ENCODE assay signal across 8 cellular contexts in the genomic region with DNA sequence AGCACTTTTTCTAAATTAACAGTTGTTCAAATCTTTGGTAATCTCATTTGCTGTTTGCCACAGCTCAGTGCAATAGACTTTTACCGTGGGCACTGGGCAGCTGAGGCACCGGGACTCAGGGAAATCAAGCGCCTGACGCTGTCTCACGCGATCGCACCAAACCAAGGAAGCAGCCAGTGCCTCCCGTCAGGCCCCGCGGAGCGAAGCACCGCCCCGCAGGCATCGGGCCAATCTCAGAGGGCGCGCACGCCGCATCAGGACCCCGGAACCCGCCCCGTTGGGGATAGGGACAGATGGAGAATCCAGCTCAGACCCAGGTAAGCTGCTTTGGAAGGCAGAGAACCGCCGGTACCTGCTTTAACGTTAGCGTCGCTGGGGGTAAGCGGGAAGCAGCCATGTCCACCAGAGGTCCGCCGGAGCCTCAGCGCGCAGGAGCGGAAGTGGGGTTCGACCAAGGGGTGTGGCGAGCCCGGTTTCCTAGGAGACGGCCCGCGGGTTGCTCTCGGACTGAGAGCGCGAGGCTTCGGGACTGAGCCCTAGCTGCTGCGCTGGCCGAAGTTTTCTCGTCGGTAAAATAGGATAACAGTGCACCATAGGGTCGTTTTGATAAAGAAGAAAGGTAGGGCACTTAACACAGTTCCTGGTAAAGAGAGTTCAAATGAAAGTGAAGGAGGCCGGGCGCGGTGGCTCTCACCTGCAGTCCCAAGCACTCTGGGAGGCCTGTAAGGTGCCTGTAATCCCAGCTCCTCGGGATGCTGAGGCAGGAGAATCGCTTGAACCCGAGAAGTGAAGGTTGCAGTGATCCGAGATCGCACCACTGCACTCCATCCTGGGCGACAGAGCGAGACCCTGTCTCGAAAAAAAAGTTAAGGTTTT. TPM values are rescaled to one million over a fixed set of nuclear protein-coding genes. Genes with fewer than 3 reads are reported as not detected.
DNase-seq lines count a peak whose midpoint lies in the region; ATAC-seq and TF ChIP-seq lines count a peak whose summit lies in the region.

A gene with protein sequence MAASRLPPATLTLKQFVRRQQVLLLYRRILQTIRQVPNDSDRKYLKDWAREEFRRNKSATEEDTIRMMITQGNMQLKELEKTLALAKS (minus strand): TSS at position 428 of the 876 bp plus-strand sequence. CDS start 31 bp downstream, at position 397.

- TF ChIP-seq RAD21 in Ishikawa (IDR thresholded peaks at IDR 0.05; ENCODE audit: low read depth) = no peak

- H3K27ac ChIP-seq in PC-3 (ENCODE audit: low read length) = peak within 1 kb of the TSS; percentile 76

- peak; percentile 91 for DNase-seq in DMS153 (lab: John Stamatoyannopoulos, UW)
- peak; percentile 87 for DNase-seq in PC-3
- peak; percentile 89 for DNase-seq in activated T-cell treated with anti-CD3 and anti-CD28 coated beads for 48 hours (ENCODE audit: low read depth)
- DNase-seq in epithelial cell of proximal tubule (ENCODE audit: low read depth) = peak; percentile 50
- DNase-seq in mucosa of gallbladder (ENCODE audit: low spot score) = peak; percentile 96
- peak; percentile 76 to 81 for DNase-seq in stimulated activated CD8-positive, alpha-beta memory T cell treated with anti-CD3 and anti-CD28 coated beads, Interleukin-4, amount 100 ng/mL, for 4 hours (ENCODE audit: low read depth in 2 of 2, low spot score in 1 of 2)

- peaks cover 9% of the 10 kb centered on the region; the same call in 1 of the 2 replicates for H3K4me1 ChIP-seq in PC-3 (ENCODE audit: insufficient read depth, low read length)

- ATAC-seq in GM21576 (IDR thresholded peaks at IDR 0.05; ENCODE audit: unreplicated experiment) (peak; percentile 98), PC-3 (peak; percentile 99)

- H3K9me3 ChIP-seq in PC-3 (ENCODE audit: low read length) = no peaks in the 10 kb centered on the region

- POLR2A ChIA-PET in PC-3 (lab: Charles Lee; ENCODE audit: unreplicated experiment) = interaction anchor here (0.7 kb wide), 1 partner anchor 1354 kb away, joined by 3 read pairs; no protein-coding TSS in a partner anchor

- no peak for TF ChIP-seq CTCF in PC-3 (conservative IDR thresholded peaks at IDR 0.05; ENCODE audit: low read depth, low read length)
- TF ChIP-seq CTCF in epithelial cell of proximal tubule (conservative IDR thresholded peaks at IDR 0.05; ENCODE audit: low read depth, low read length) = peak; percentile 12

- H3K9ac ChIP-seq in PC-3 (ENCODE audit: low read length) = peak within 1 kb of the TSS; percentile 89

- peaks cover 3% of the 10 kb centered on the region for H3K36me3 ChIP-seq in PC-3 (ENCODE audit: low read depth, low read length)

- CTCF ChIA-PET in PC-3 (lab: Charles Lee) = no interaction called here

- peaks cover 7% of the 10 kb centered on the region for H3K79me2 ChIP-seq in PC-3 (ENCODE audit: low read length)

- no peaks in the 10 kb centered on the region for H3K27me3 ChIP-seq in PC-3 (ENCODE audit: low read length)

- intact Hi-C loops in PC-3 (cut with micrococcal nuclease) = loop anchor here (1.0 kb wide), 1 partner anchor 181 kb away; a partner anchor contains a TSS

- no peak for TF ChIP-seq EP300 in Ishikawa (IDR thresholded peaks at IDR 0.05; ENCODE audit: borderline replicate concordance)

- H3K9me2 ChIP-seq in PC-3 (replicated peaks; ENCODE audit: low read length) = no peaks in the 10 kb centered on the region

- H3K4me3 ChIP-seq in PC-3 (ENCODE audit: low read length) = peak within 1 kb of the TSS; percentile 76
- peak within 1 kb of the TSS; percentile 73 for H3K4me3 ChIP-seq in epithelial cell of proximal tubule (ENCODE audit: low read depth, low read length)

- no peaks in the 10 kb centered on the region for H4K20me1 ChIP-seq in PC-3 (ENCODE audit: low read length)

- H3F3A ChIP-seq in PC-3 (ENCODE audit: low read length, unreplicated experiment) = no peaks in the 10 kb centered on the region

- peak within 1 kb of the TSS; percentile 87 for H2AFZ ChIP-seq in PC-3 (ENCODE audit: low read length)

- peak within 1 kb of the TSS; percentile 87 for H3K4me2 ChIP-seq in PC-3 (ENCODE audit: low read length)

- BruUV-seq in PC-3 (replicated peaks; lab: Mats Ljungman, UMichigan) = TSS peak; percentile 66

TF ChIP-seq in Ishikawa, 13 proteins besides CTCF, POLR2A, EP300 and RAD21:
- no peak for TF ChIP-seq CEBPB (IDR thresholded peaks at IDR 0.05)
- TF ChIP-seq NFIC (IDR thresholded peaks at IDR 0.05) = peak; percentile 86
- TF ChIP-seq, protein P1, sequence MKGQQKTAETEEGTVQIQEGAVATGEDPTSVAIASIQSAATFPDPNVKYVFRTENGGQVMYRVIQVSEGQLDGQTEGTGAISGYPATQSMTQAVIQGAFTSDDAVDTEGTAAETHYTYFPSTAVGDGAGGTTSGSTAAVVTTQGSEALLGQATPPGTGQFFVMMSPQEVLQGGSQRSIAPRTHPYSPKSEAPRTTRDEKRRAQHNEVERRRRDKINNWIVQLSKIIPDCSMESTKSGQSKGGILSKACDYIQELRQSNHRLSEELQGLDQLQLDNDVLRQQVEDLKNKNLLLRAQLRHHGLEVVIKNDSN (IDR thresholded peaks at IDR 0.05) = no peak
- TF ChIP-seq, protein P2, sequence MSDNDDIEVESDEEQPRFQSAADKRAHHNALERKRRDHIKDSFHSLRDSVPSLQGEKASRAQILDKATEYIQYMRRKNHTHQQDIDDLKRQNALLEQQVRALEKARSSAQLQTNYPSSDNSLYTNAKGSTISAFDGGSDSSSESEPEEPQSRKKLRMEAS (IDR thresholded peaks at IDR 0.05) = peak; percentile 82
- TF ChIP-seq EGR1 (IDR thresholded peaks at IDR 0.05) = 0 out of 2 replicates have a peak, but pooled peaks have one; percentile 15
- TF ChIP-seq, protein P3, sequence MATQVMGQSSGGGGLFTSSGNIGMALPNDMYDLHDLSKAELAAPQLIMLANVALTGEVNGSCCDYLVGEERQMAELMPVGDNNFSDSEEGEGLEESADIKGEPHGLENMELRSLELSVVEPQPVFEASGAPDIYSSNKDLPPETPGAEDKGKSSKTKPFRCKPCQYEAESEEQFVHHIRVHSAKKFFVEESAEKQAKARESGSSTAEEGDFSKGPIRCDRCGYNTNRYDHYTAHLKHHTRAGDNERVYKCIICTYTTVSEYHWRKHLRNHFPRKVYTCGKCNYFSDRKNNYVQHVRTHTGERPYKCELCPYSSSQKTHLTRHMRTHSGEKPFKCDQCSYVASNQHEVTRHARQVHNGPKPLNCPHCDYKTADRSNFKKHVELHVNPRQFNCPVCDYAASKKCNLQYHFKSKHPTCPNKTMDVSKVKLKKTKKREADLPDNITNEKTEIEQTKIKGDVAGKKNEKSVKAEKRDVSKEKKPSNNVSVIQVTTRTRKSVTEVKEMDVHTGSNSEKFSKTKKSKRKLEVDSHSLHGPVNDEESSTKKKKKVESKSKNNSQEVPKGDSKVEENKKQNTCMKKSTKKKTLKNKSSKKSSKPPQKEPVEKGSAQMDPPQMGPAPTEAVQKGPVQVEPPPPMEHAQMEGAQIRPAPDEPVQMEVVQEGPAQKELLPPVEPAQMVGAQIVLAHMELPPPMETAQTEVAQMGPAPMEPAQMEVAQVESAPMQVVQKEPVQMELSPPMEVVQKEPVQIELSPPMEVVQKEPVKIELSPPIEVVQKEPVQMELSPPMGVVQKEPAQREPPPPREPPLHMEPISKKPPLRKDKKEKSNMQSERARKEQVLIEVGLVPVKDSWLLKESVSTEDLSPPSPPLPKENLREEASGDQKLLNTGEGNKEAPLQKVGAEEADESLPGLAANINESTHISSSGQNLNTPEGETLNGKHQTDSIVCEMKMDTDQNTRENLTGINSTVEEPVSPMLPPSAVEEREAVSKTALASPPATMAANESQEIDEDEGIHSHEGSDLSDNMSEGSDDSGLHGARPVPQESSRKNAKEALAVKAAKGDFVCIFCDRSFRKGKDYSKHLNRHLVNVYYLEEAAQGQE (IDR thresholded peaks at IDR 0.05; ENCODE audit: low read depth) = no peak
- TF ChIP-seq YY1 (IDR thresholded peaks at IDR 0.05; ENCODE audit: low read depth) = peak; percentile 87
- peak; percentile 27; the same call in 1 of the 2 replicates for TF ChIP-seq FOXM1 (IDR thresholded peaks at IDR 0.05; ENCODE audit: borderline replicate concordance, low read depth)
- 0 out of 2 replicates have a peak, but pooled peaks have one; percentile 9 for TF ChIP-seq CREB1 (IDR thresholded peaks at IDR 0.05; ENCODE audit: low read depth)
- TF ChIP-seq TEAD4 (IDR thresholded peaks at IDR 0.05) = no peak
- TF ChIP-seq TCF12 (IDR thresholded peaks at IDR 0.05; ENCODE audit: low read depth) = peak; percentile 62; the same call in 1 of the 2 replicates
- TF ChIP-seq ZBTB7A (IDR thresholded peaks at IDR 0.05; ENCODE audit: low read depth) = no peak
- peak; percentile 79 for TF ChIP-seq TAF1 (IDR thresholded peaks at IDR 0.05; ENCODE audit: low read depth)

RNA-seq across cellular contexts. Expression of the gene that starts here (rescaled TPM):
- total RNA-seq in PC-3 (2014; rRNA removed) = 10.5 and 11.2 TPM in 2 replicates
- 11.3 and 23.5 TPM in 2 replicates for total RNA-seq in epithelial cell of proximal tubule
- 39.9 TPM for total RNA-seq in mucosa of gallbladder

Comparison
In these comparisons a context has a peak if more than half of its experiments do, and no peak if none do; other contexts are left out.
1. Peak in every context shown above with its lines: DNase-seq, ATAC-seq, H3K4me3 ChIP-seq and H3K27ac ChIP-seq.